27 cellular contexts compared by ENCODE assay signal in genomic region chr1:151545542-151545941, GRCh38. TPM values are rescaled to one million over a fixed set of nuclear protein-coding genes. Genes with fewer than 3 reads are reported as not detected.
DNase-seq lines count a peak whose midpoint lies in the region; ATAC-seq and TF ChIP-seq lines count a peak whose summit lies in the region.
"Had no signal": no experiment of that assay in that cellular context is flagged by ENCODE, and none has a peak within 500 bp of the region (broad histone marks: within the 10 kb centered on the region; RNA-seq: fewer than 3 reads in every experiment).

No MANE protein-coding gene starts in this region.

- ATAC-seq in body of pancreas: no peak
- ATAC-seq in GM21515 (IDR thresholded peaks at IDR 0.05; ENCODE audit: unreplicated experiment): no peak
- ATAC-seq: gastrocnemius medialis, Right ventricle myocardium inferior, sciatic nerve had no signal

- H3K27me3 Mint-ChIP-seq in CD4-positive, alpha-beta memory T cell: no peaks in the 10 kb centered on the region
- H3K27me3 Mint-ChIP-seq in endodermal cell (ENCODE audit: insufficient read depth): no peaks in the 10 kb centered on the region
- H3K27me3 Mint-ChIP-seq in neural crest cell (ENCODE audit: low read depth): peaks cover 9% of the 10 kb centered on the region
- H3K27me3 Mint-ChIP-seq: progenitor cell of endocrine pancreas had no signal

- H3K9me3 Mint-ChIP-seq in CD4-positive, alpha-beta memory T cell: no peaks in the 10 kb centered on the region
- H3K9me3 Mint-ChIP-seq in endodermal cell (no peaks in the 10 kb centered on the region), neural crest cell (no peaks in the 10 kb centered on the region)
- H3K9me3 Mint-ChIP-seq: activated naive CD8-positive, alpha-beta T cell treated with anti-CD3 and anti-CD28 coated beads, Interleukin-2, amount 10 ng/mL, durations not matched to agents 7 days and 5 days; IgD-negative memory B cell; neural progenitor cell had no signal

- H3K27ac Mint-ChIP-seq in CD4-positive, alpha-beta memory T cell: peak overlapping the region in 4 of 7 donors; percentile 21 to 75 (median 34)
- H3K27ac Mint-ChIP-seq in endodermal cell (peak overlapping the region; percentile 56), neural crest cell (ENCODE audit: unreplicated experiment) (no peak overlapping the region)
- H3K27ac Mint-ChIP-seq: activated naive CD8-positive, alpha-beta T cell treated with anti-CD3 and anti-CD28 coated beads, Interleukin-2, amount 10 ng/mL, durations not matched to agents 7 days and 5 days; neural progenitor cell had no signal

- no peak for DNase-seq in CD4-positive, alpha-beta memory T cell
- DNase-seq in M059J (ENCODE audit: low read depth) (peak; percentile 76), endodermal cell (no peak), neural crest cell (ENCODE audit: low read depth, low spot score) (no peak), body of pancreas (no peak), GM19238 (ENCODE audit: insufficient read length, low spot score) (no peak), NCI-H2081 (lab: John Stamatoyannopoulos, UW) (no peak)
- DNase-seq: activated CD4-positive, alpha-beta T cell treated with anti-CD3 and anti-CD28 coated beads, Interleukin-2, amount 50 U/mL, for 48 hours; activated CD8-positive, alpha-beta memory T cell treated with anti-CD3 and anti-CD28 coated beads, Interleukin-2, amount 50 U/mL, for 48 hours; activated effector memory CD4-positive, alpha-beta T cell treated with Interleukin-2 at 50 U/mL for 16 hours; activated naive CD8-positive, alpha-beta T cell treated with anti-CD3 and anti-CD28 coated beads, Interleukin-2, amount 10 ng/mL, durations not matched to agents 7 days and 5 days; COR-L47; effector memory CD4-positive, alpha-beta T cell; esophagus squamous epithelium; gastrocnemius medialis; NCI-H1417; NCI-H2081 treated with DMSO at 0.1 percent for 48 hours; NCI-H446; stomach; upper lobe of left lung had no signal

- H3K4me1 Mint-ChIP-seq in CD4-positive, alpha-beta memory T cell: peaks cover 10 to 25% (median 18%) of the 10 kb centered on the region in 4 donors
- H3K4me1 Mint-ChIP-seq in endodermal cell: peaks cover 47% of the 10 kb centered on the region
- H3K4me1 Mint-ChIP-seq in neural crest cell: peaks cover 25% of the 10 kb centered on the region

- no peaks in the 10 kb centered on the region for H3K27me3 ChIP-seq in CD4-positive, alpha-beta memory T cell (ENCODE audit: insufficient read depth, low read length)
- no peaks in the 10 kb centered on the region for H3K27me3 ChIP-seq in endodermal cell (ENCODE audit: control insufficient read depth, insufficient read depth, low read length, poor library complexity, severe bottlenecking)
- no peaks in the 10 kb centered on the region for H3K27me3 ChIP-seq in body of pancreas
- H3K27me3 ChIP-seq: esophagus squamous epithelium, gastrocnemius medialis, neural progenitor cell, stomach, upper lobe of left lung had no signal

- no peak overlapping the region for H3K4me3 ChIP-seq in CD4-positive, alpha-beta memory T cell (ENCODE audit: low read length in 2 of 2)
- H3K4me3 ChIP-seq in endodermal cell (ENCODE audit: low read length) (no peak overlapping the region), body of pancreas (no peak overlapping the region)
- H3K4me3 ChIP-seq: BLaER1, esophagus squamous epithelium, gastrocnemius medialis, neural progenitor cell, stomach, upper lobe of left lung had no signal

- WGBS in endodermal cell (ENCODE audit: insufficient coverage in 1 of 2, insufficient read length in 1 of 2), 2 experiments: 67 to 94% methylated on average over 1 of the region's 1 CpG
- WGBS in body of pancreas, 2 donors: 76 to 78% methylated on average over 1 of the region's 1 CpG

- no peak for TF ChIP-seq POLR2A in body of pancreas (IDR thresholded peaks at IDR 0.05)

- no peaks in the 10 kb centered on the region for H3K36me3 ChIP-seq in CD4-positive, alpha-beta memory T cell (ENCODE audit: insufficient read depth, low read length)
- no peaks in the 10 kb centered on the region for H3K36me3 ChIP-seq in endodermal cell (ENCODE audit: control insufficient read depth, insufficient read depth, low read length)
- no peaks in the 10 kb centered on the region for H3K36me3 ChIP-seq in body of pancreas (replicated peaks in 1 of 2; ENCODE audit: insufficient read depth in 1 of 2, low read depth in 2 of 2)
- H3K36me3 ChIP-seq: BLaER1, gastrocnemius medialis, neural progenitor cell, stomach, upper lobe of left lung had no signal

- no peak for TF ChIP-seq CTCF in endodermal cell (conservative IDR thresholded peaks at IDR 0.05)
- TF ChIP-seq CTCF in neural crest cell (conservative IDR thresholded peaks at IDR 0.05): no peak
- no peak for TF ChIP-seq CTCF in body of pancreas (IDR thresholded peaks at IDR 0.05)

- no peak overlapping the region for H3K9ac ChIP-seq in endodermal cell (ENCODE audit: extremely low read depth, low read length, poor library complexity, severe bottlenecking)
- H3K9ac ChIP-seq: BLaER1, neural progenitor cell had no signal

- no peak overlapping the region for H3K4me3 Mint-ChIP-seq in CD4-positive, alpha-beta memory T cell
- H3K4me3 Mint-ChIP-seq in endodermal cell (no peak overlapping the region), neural crest cell (peak overlapping the region; percentile 6)
- H3K4me3 Mint-ChIP-seq: activated naive CD8-positive, alpha-beta T cell treated with anti-CD3 and anti-CD28 coated beads, Interleukin-2, amount 10 ng/mL, durations not matched to agents 7 days and 5 days; neural progenitor cell had no signal

- H3K27ac ChIP-seq in CD4-positive, alpha-beta memory T cell (ENCODE audit: low read depth, low read length): no peak overlapping the region
- H3K27ac ChIP-seq in endodermal cell (ENCODE audit: low read depth, low read length) (no peak overlapping the region), body of pancreas (no peak overlapping the region)
- H3K27ac ChIP-seq: BLaER1, gastrocnemius medialis, neural progenitor cell, upper lobe of left lung had no signal

- H3K9me3 ChIP-seq in CD4-positive, alpha-beta memory T cell (ENCODE audit: control insufficient read depth in 1 of 2, low read length in 2 of 2): no peaks in the 10 kb centered on the region
- no peaks in the 10 kb centered on the region for H3K9me3 ChIP-seq in endodermal cell (ENCODE audit: control insufficient read depth, low read length)
- no peaks in the 10 kb centered on the region for H3K9me3 ChIP-seq in body of pancreas
- H3K9me3 ChIP-seq: esophagus squamous epithelium, gastrocnemius medialis, stomach, upper lobe of left lung had no signal

- peaks cover 15% of the 10 kb centered on the region for H3K4me1 ChIP-seq in CD4-positive, alpha-beta memory T cell (ENCODE audit: insufficient read depth, low read length)
- H3K4me1 ChIP-seq in endodermal cell (ENCODE audit: control insufficient read depth, insufficient read depth, low read length) (peaks cover 16% of the 10 kb centered on the region), body of pancreas (peaks cover 62% of the 10 kb centered on the region)

- CTCF ChIA-PET in CD4-positive, alpha-beta memory T cell (lab: Charles Lee; ENCODE audit: partially characterized antibody): interaction anchor here (0.7 to 1.0 kb wide), 2 partner anchors 11 to 17 kb away, joined by 3 read pairs; no protein-coding TSS in a partner anchor

- no peaks in the 10 kb centered on the region for H3K36me3 Mint-ChIP-seq in CD4-positive, alpha-beta memory T cell
- H3K36me3 Mint-ChIP-seq in endodermal cell (ENCODE audit: low read depth) (peaks cover 12% of the 10 kb centered on the region), neural crest cell (ENCODE audit: low read depth) (no peaks in the 10 kb centered on the region)
- H3K36me3 Mint-ChIP-seq: activated naive CD8-positive, alpha-beta T cell treated with anti-CD3 and anti-CD28 coated beads, Interleukin-2, amount 10 ng/mL, durations not matched to agents 7 days and 5 days had no signal

- intact Hi-C loops in CD4-positive, alpha-beta memory T cell (cut with micrococcal nuclease): loop anchor here (10.0 kb wide), 1 partner anchor 449 kb away; the partner anchor contains the start of gene S100A10
- intact Hi-C loops in body of pancreas (cut with DNase I): no loop called here

- POLR2A ChIA-PET in CD4-positive, alpha-beta memory T cell (lab: Charles Lee; ENCODE audit: partially characterized antibody): no interaction called here

RNA-seq across cellular contexts. Expression of gene TUFT1, which starts 5.4 kb away (rescaled TPM):
- total RNA-seq in CD4-positive, alpha-beta memory T cell: 1 to 10 TPM; 3.5 to 4.4 TPM
- polyA plus RNA-seq in CD4-positive, alpha-beta memory T cell: 1 to 10 TPM; 5.0 to 5.3 TPM
- total RNA-seq in M059J (2014; rRNA removed; shearing (Covaris generic)): 13.2 and 21.1 TPM in 2 replicates
- total RNA-seq in endodermal cell (10 to 100 TPM; 12.7 to 18.3 TPM), neural crest cell (7.5 TPM in 2 replicates), body of pancreas (10 to 100 TPM; 10.9 to 17.1 TPM)
- polyA plus RNA-seq in endodermal cell (2013, experiment 1 of 2): 8.4 TPM
- polyA plus RNA-seq in endodermal cell (2013, experiment 2 of 2): 7.3 TPM

RNA-seq across cellular contexts. Expression of gene CGN, which starts 34.4 kb away (rescaled TPM):
- 1 to 10 TPM in 1 of 2 experiments, under 1 TPM in 1; 0.81 to 1.4 TPM for total RNA-seq in CD4-positive, alpha-beta memory T cell
- 1 to 10 TPM in 1 of 2 donors, not detected in 1; 1.0 TPM for polyA plus RNA-seq in CD4-positive, alpha-beta memory T cell
- total RNA-seq in M059J (2014; rRNA removed; shearing (Covaris generic)): 0.52 and 1.5 TPM in 2 replicates
- 10 to 100 TPM; 39.7 to 39.9 TPM for total RNA-seq in endodermal cell
- 14.2 TPM for polyA plus RNA-seq in endodermal cell (2013, experiment 1 of 2)
- 10.8 TPM for polyA plus RNA-seq in endodermal cell (2013, experiment 2 of 2)
- total RNA-seq in neural crest cell: 6.7 and 7.2 TPM in 2 replicates
- total RNA-seq in body of pancreas: 10 to 100 TPM; 31.0 to 42.8 TPM
- polyA plus RNA-seq: IgD-negative memory B cell had no signal
